ENCODE assay signal across 20 cellular contexts in the genomic region with DNA sequence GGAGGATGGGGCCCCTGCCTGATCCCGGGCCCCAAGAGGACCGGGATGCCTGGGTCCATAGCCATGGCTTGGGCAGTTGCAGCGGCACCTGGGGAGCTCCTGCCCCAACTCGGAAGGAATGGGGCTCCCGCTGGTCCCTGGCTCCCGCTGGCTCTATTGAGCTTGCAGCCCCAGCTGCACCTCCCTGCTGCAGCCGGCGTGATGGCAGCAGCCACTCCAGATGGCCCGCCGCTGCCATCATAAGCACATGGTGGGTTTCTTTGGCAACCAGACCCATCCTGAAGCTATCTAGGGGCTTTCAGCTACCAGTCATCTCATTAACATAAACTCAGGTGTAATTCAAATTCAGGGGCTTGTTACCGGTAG. TPM values are rescaled to one million over a fixed set of nuclear protein-coding genes. Genes with fewer than 3 reads are reported as not detected.
DNase-seq lines count a peak whose midpoint lies in the region; FAIRE-seq and TF ChIP-seq lines count a peak whose summit lies in the region.
"Had no signal": no experiment of that assay in that cellular context is flagged by ENCODE, and none has a peak within 500 bp of the region (broad histone marks: within the 10 kb centered on the region; RNA-seq: fewer than 3 reads in every experiment).

No MANE protein-coding gene starts in this region.

- H3K27me3 ChIP-seq in BLaER1 (no peaks in the 10 kb centered on the region), H7 (ENCODE audit: control insufficient read depth, insufficient read depth, low read length) (no peaks in the 10 kb centered on the region), H1 (replicated peaks in 1 of 4; ENCODE audit: control insufficient read depth in 3 of 4, extremely low read depth in 1 of 4, insufficient read depth in 3 of 4, low read length in 3 of 4) (no peaks in the 10 kb centered on the region)

- CTCF ChIA-PET in H1 (lab: Charles Lee; ENCODE audit: partially characterized antibody), result interaction anchor here (0.9 to 6.0 kb wide), 10 partner anchors 9 to 124 kb away, joined by 3 to 33 read pairs (median 5); partner anchors contain the start of gene DNMBP

- H3K27ac ChIP-seq in BLaER1, result no peak overlapping the region
- H3K27ac ChIP-seq in H1 (ENCODE audit: low read depth, low read length), result no peak overlapping the region
- no peak overlapping the region for H3K27ac ChIP-seq in substantia nigra (ENCODE audit: low read depth, low read length, poor library complexity, severe bottlenecking)
- H3K27ac ChIP-seq in caudate nucleus (ENCODE audit: low read depth, low read length), result no peak overlapping the region
- H3K27ac ChIP-seq: coronary artery, SK-N-MC, thoracic aorta had no signal

- H3K18ac ChIP-seq in H1 (ENCODE audit: extremely low read depth, low read length), result no peak overlapping the region

- H3K36me3 ChIP-seq in BLaER1 (no peaks in the 10 kb centered on the region), H7 (replicated peaks; ENCODE audit: control insufficient read depth, insufficient read depth, low read length) (no peaks in the 10 kb centered on the region), H1 (ENCODE audit: control insufficient read depth in 2 of 4, insufficient read depth in 4 of 4, low read length in 3 of 4) (no peaks in the 10 kb centered on the region)
- H3K36me3 ChIP-seq: HAP-1, thoracic aorta had no signal

- no peak overlapping the region for H3K56ac ChIP-seq in H1 (replicated peaks; ENCODE audit: insufficient read length, low read depth, low read length)

- intact Hi-C loops in cardiac septum (cut with DNase I), result no loop called here

- H3K9ac ChIP-seq in BLaER1 (no peak overlapping the region), H1 (replicated peaks in 1 of 4; ENCODE audit: extremely low read depth in 1 of 4, low read depth in 3 of 4, low read length in 3 of 4) (no peak overlapping the region)

- TF ChIP-seq RAD21 in H1 (IDR thresholded peaks at IDR 0.05 in 1 of 2, conservative IDR thresholded peaks at IDR 0.05 in 1 of 2; ENCODE audit: low read depth in 2 of 2, low read length in 2 of 2), result no peak

- H4K20me1 ChIP-seq in BLaER1 (no peaks in the 10 kb centered on the region), H1 (replicated peaks in 1 of 2; ENCODE audit: control insufficient read depth in 1 of 2, insufficient read depth in 2 of 2, low read length in 2 of 2) (no peaks in the 10 kb centered on the region)

- H3K4me3 ChIP-seq in BLaER1, result no peak overlapping the region
- no peak overlapping the region for H3K4me3 ChIP-seq in H7 (ENCODE audit: insufficient read depth, low read depth, low read length)
- no peak overlapping the region for H3K4me3 ChIP-seq in H1 (ENCODE audit: extremely low read depth in 1 of 4, insufficient read depth in 2 of 4, low read depth in 3 of 4, low read length in 4 of 4)
- H3K4me3 ChIP-seq: coronary artery, HAP-1, mucosa of descending colon, SK-N-MC, thoracic aorta had no signal

- TF ChIP-seq EP300 in H1 (IDR thresholded peaks at IDR 0.05; ENCODE audit: borderline replicate concordance in 1 of 2, low read depth in 2 of 2, low read length in 2 of 2), result no peak

- POLR2A ChIA-PET in H1 (lab: Charles Lee; ENCODE audit: partially characterized antibody), result interaction anchor here (0.8 to 1.8 kb wide), 2 partner anchors 11 to 107 kb away, joined by 4 to 8 read pairs; partner anchors contain the start of gene DNMBP

- no peak for FAIRE-seq in H1 (lab: Jason Lieb, UNC)
- FAIRE-seq: kidney, TTC549 had no signal

- H4K91ac ChIP-seq in H1 (replicated peaks; ENCODE audit: insufficient read length, low read length), result no peak overlapping the region

- peaks cover 12% of the 10 kb centered on the region for H3K4me1 ChIP-seq in BLaER1
- peaks cover 0 to 7% (median 1%) of the 10 kb centered on the region in 4 experiments; a peak in 5 of 7 replicates for H3K4me1 ChIP-seq in H1 (replicated peaks in 1 of 4; ENCODE audit: control insufficient read depth in 3 of 4, insufficient read depth in 4 of 4, low read length in 3 of 4)
- H3K4me1 ChIP-seq: HAP-1 had no signal

- H2AFZ ChIP-seq in H1 (ENCODE audit: low read length), result 0 out of 2 replicates have a peak overlapping the region, but pooled peaks have one; percentile 66

- H3K23me2 ChIP-seq in H1 (ENCODE audit: low read depth, low read length), result no peaks in the 10 kb centered on the region

- WGBS in H1 (ENCODE audit: extremely low coverage in 1 of 2, insufficient coverage in 1 of 2, insufficient read length in 1 of 2, insufficient replicate concordance in 2 of 2, low coverage in 1 of 2, low lambda C conversion rate in 2 of 2, missing lambda C conversion rate in 1 of 2), 2 experiments, result 85% methylated on average over 7 of the region's 11 CpGs; no CpG with 5 or more reads in 1 of the 2 experiments

- no peaks in the 10 kb centered on the region for H3K79me1 ChIP-seq in H1 (ENCODE audit: low read depth, low read length)

- no peak for TF ChIP-seq CTCF in H1 (IDR thresholded peaks at IDR 0.05; ENCODE audit: control extremely low read depth in 1 of 3, insufficient read depth in 1 of 3, low read depth in 1 of 3, low read length in 3 of 3)

- no peaks in the 10 kb centered on the region for H3K79me2 ChIP-seq in H1 (ENCODE audit: control insufficient read depth in 1 of 2, insufficient read depth in 2 of 2, low read length in 2 of 2)

- no peak overlapping the region for H2BK120ac ChIP-seq in H1 (replicated peaks; ENCODE audit: low read depth, low read length)

- no peak overlapping the region for H3K4ac ChIP-seq in H1 (replicated peaks; ENCODE audit: insufficient read length, low read depth, low read length)

- no peak overlapping the region for H2BK15ac ChIP-seq in H1 (ENCODE audit: low read length)

- no peak overlapping the region for H4K5ac ChIP-seq in H1 (ENCODE audit: insufficient read length, low read depth, low read length)

- H3K9me3 ChIP-seq in BLaER1 (no peaks in the 10 kb centered on the region), H1 (ENCODE audit: insufficient read depth in 2 of 2, low read depth in 1 of 2, low read length in 1 of 2) (no peaks in the 10 kb centered on the region)
- H3K9me3 ChIP-seq: HAP-1, mucosa of descending colon, thoracic aorta had no signal

- H3K14ac ChIP-seq in H1 (ENCODE audit: insufficient read length), result no peak overlapping the region

- no peak for TF ChIP-seq POLR2A in H1 (IDR thresholded peaks at IDR 0.05; ENCODE audit: control extremely low read depth in 1 of 2, low read depth in 2 of 2, low read length in 2 of 2)

- no peak overlapping the region for H2BK20ac ChIP-seq in H1 (ENCODE audit: low read length)

- H2AK5ac ChIP-seq in H1 (ENCODE audit: low read depth, low read length), result no peak overlapping the region

- H2BK5ac ChIP-seq in H1 (ENCODE audit: low read depth, low read length), result no peak overlapping the region

- no peak overlapping the region for H2BK12ac ChIP-seq in H1 (ENCODE audit: low read depth, low read length)

- peak; percentile 47 for DNase-seq in H7
- peak; percentile 84 for DNase-seq in NCI-H2171 treated with DMSO at 0.1 percent for 48 hours (lab: John Stamatoyannopoulos, UW)
- no peak for DNase-seq in H1 (ENCODE audit: low read depth in 1 of 2, low spot score in 2 of 2)
- no peak for DNase-seq in substantia nigra (lab: John Stamatoyannopoulos, UW)
- no peak for DNase-seq in caudate nucleus (lab: John Stamatoyannopoulos, UW)
- DNase-seq in cardiac septum (ENCODE audit: low spot score), result no peak
- DNase-seq in dedifferentiated amniotic fluid mesenchymal stem cell (ENCODE audit: extremely low spot score), result no peak
- DNase-seq: aorta; EL; head of caudate nucleus; kidney; mucosa of descending colon; NK-92 treated with Interleukin-12 subunit alpha and Interleukin-12 subunit beta, amount 100 ng/mL, for 24 hours; stimulated activated CD4-positive, alpha-beta T cell treated with anti-CD3 and anti-CD28 coated beads, Interleukin-15, amount 100 ng/mL, for 24 hours had no signal

- no peak overlapping the region for H3K23ac ChIP-seq in H1 (ENCODE audit: insufficient read length)

- H3K4me2 ChIP-seq in BLaER1, result peak overlapping the region; percentile 15
- H3K4me2 ChIP-seq in H1 (ENCODE audit: insufficient read depth in 1 of 2, low read depth in 2 of 2, low read length in 2 of 2), result no peak overlapping the region

- no peak overlapping the region for H4K8ac ChIP-seq in H1 (ENCODE audit: extremely low read depth, insufficient read depth, low read length)

TF ChIP-seq in H1, 55 proteins besides CTCF, POLR2A, EP300 and RAD21:
- no peak for TF ChIP-seq CBX8 (IDR thresholded peaks at IDR 0.05; ENCODE audit: borderline replicate concordance, low read depth, low read length)
- TF ChIP-seq, protein P1, sequence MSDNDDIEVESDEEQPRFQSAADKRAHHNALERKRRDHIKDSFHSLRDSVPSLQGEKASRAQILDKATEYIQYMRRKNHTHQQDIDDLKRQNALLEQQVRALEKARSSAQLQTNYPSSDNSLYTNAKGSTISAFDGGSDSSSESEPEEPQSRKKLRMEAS (IDR thresholded peaks at IDR 0.05), result 0 out of 2 replicates have a peak, but pooled peaks have one; percentile 23

RNA-seq across cellular contexts. Expression of gene DNMBP, which starts 11.1 kb away (rescaled TPM):
- 8.5 and 16.9 TPM in 2 replicates for total RNA-seq in H7 (2014; rRNA removed; shearing (Covaris generic))
- 26.4 and 26.7 TPM in 2 replicates for total RNA-seq in H1 (2021; fragmentation: NEBNext Ultra II Directional; extraction: Animal tissue kit (Norgen Biotek cat#: 25700))
- polyA plus RNA-seq in H1 (2011; rRNA removed), result 19.1 and 20.9 TPM in 2 replicates
- polyA plus RNA-seq in H1 (2011; cell fraction: cytosol; rRNA removed), result 21.0 TPM
- 31.1 TPM for polyA plus RNA-seq in H1 (2011; cell fraction: nucleus; rRNA removed)
- polyA plus RNA-seq in H1 (2012, experiment 1 of 2), result 20.4 to 23.5 TPM (median 22.6 TPM) in 4 replicates
- 3.9 TPM for polyA plus RNA-seq in H1 (2012, experiment 2 of 2)
- 17.8 TPM for polyA plus RNA-seq in H1 (2013, experiment 1 of 2)
- 16.4 TPM for polyA plus RNA-seq in H1 (2013, experiment 2 of 2)
- polyA minus RNA-seq in H1 (2011; rRNA and poly(A)+ RNA removed), result 21.0 and 24.0 TPM in 2 replicates
- 15.4 TPM for polyA minus RNA-seq in H1 (2011; cell fraction: cytosol; rRNA and poly(A)+ RNA removed)
- polyA minus RNA-seq in H1 (2011; cell fraction: nucleus; rRNA and poly(A)+ RNA removed), result 25.4 TPM
- 5.6 TPM for total RNA-seq in cardiac septum

Comparison
In these comparisons a context has a peak if more than half of its experiments do, and no peak if none do; other contexts are left out.
1. DNase-seq: peak in H7 (single experiment) and NCI-H2171 treated with DMSO at 0.1 percent for 48 hours (single experiment); none in H1 (0 of 2), substantia nigra (0 of 49), caudate nucleus (0 of 61), cardiac septum (single experiment) and dedifferentiated amniotic fluid mesenchymal stem cell (single experiment).